8 cellular contexts compared by ENCODE assay signal in genomic region chr6:149234051-149234962, GRCh38.
DNase-seq lines count a peak whose midpoint lies in the region; ATAC-seq and TF ChIP-seq lines count a peak whose summit lies in the region.

No MANE protein-coding gene starts in this region.

- CTCF ChIA-PET in Calu3 (lab: Charles Lee) = interaction anchor here (0.7 kb wide), 2 partner anchors 33 to 51 kb away, joined by 3 to 4 read pairs; no protein-coding TSS in a partner anchor

- DNase-seq in Calu3 (no peak), RWPE2 (ENCODE audit: low spot score) (no peak), testis (no peak), mucosa of gallbladder (ENCODE audit: low spot score) (no peak), amniotic stem cell (lab: John Stamatoyannopoulos, UW) (no peak), iPS-NIHi11 (ENCODE audit: low spot score) (no peak)
- DNase-seq in naive thymus-derived CD8-positive, alpha-beta T cell = peak in 6 of 10 donors; percentile 3 to 54 (median 22)

- peaks cover 14% of the 10 kb centered on the region for H3K36me3 Mint-ChIP-seq in Calu3 (ENCODE audit: insufficient read depth, unreplicated experiment)
- H3K36me3 Mint-ChIP-seq in activated naive CD4-positive, alpha-beta T cell treated with anti-CD3 and anti-CD28 coated beads, Interleukin-2, amount 50 U/mL, for 24 hours = peaks cover 6% of the 10 kb centered on the region
- H3K36me3 Mint-ChIP-seq in naive thymus-derived CD8-positive, alpha-beta T cell = peaks cover 0 to 14% (median 13%) of the 10 kb centered on the region in 3 donors

- peaks cover 28% of the 10 kb centered on the region for H3K4me1 ChIP-seq in RWPE2 (ENCODE audit: insufficient read depth, poor library complexity, severe bottlenecking)
- no peaks in the 10 kb centered on the region for H3K4me1 ChIP-seq in testis

- H3K4me1 Mint-ChIP-seq in Calu3 (ENCODE audit: low read depth, unreplicated experiment) = peaks cover 34% of the 10 kb centered on the region
- peaks cover 65% of the 10 kb centered on the region for H3K4me1 Mint-ChIP-seq in activated naive CD4-positive, alpha-beta T cell treated with anti-CD3 and anti-CD28 coated beads, Interleukin-2, amount 50 U/mL, for 24 hours
- H3K4me1 Mint-ChIP-seq in naive thymus-derived CD8-positive, alpha-beta T cell = peaks cover 33 to 65% (median 51%) of the 10 kb centered on the region in 4 donors

- WGBS in testis, 2 donors = 83 to 88% methylated on average over 7 of the region's 7 CpGs

- H3K27ac ChIP-seq in RWPE2 (ENCODE audit: poor library complexity, severe bottlenecking) = peak overlapping the region; percentile 94
- H3K27ac ChIP-seq in testis = no peak overlapping the region

- H3K4me3 Mint-ChIP-seq in Calu3 (ENCODE audit: low read depth, unreplicated experiment) = peak overlapping the region; percentile 34
- peak overlapping the region; percentile 86 for H3K4me3 Mint-ChIP-seq in activated naive CD4-positive, alpha-beta T cell treated with anti-CD3 and anti-CD28 coated beads, Interleukin-2, amount 50 U/mL, for 24 hours
- peak overlapping the region; percentile 52 to 87 (median 73) for H3K4me3 Mint-ChIP-seq in naive thymus-derived CD8-positive, alpha-beta T cell

- H3K27me3 ChIP-seq in RWPE2 (ENCODE audit: insufficient read depth, poor library complexity, severe bottlenecking) (no peaks in the 10 kb centered on the region), testis (no peaks in the 10 kb centered on the region)

- H3K36me3 ChIP-seq in RWPE2 (ENCODE audit: low read depth) (no peaks in the 10 kb centered on the region), testis (ENCODE audit: low read depth, missing control alignments) (no peaks in the 10 kb centered on the region)

- intact Hi-C loops in Calu3 (cut with micrococcal nuclease; ENCODE audit: unreplicated experiment) = loop anchor here (5.0 kb wide), 1 partner anchor 83 kb away; the partner anchor contains the start of gene TAB2
- intact Hi-C loops in testis (cut with DNase I; ENCODE audit: low total_unique reads) = no loop called here

- H3K9me3 ChIP-seq in RWPE2 (ENCODE audit: severe bottlenecking) (no peaks in the 10 kb centered on the region), testis (no peaks in the 10 kb centered on the region)

- TF ChIP-seq CTCF in Calu3 (IDR thresholded peaks at IDR 0.05; ENCODE audit: unreplicated experiment) (no peak), RWPE2 (IDR thresholded peaks at IDR 0.05; ENCODE audit: poor library complexity, severe bottlenecking) (no peak), testis (IDR thresholded peaks at IDR 0.05) (no peak)

- peak; percentile 49 for ATAC-seq in RWPE2 (ENCODE audit: low read depth)
- ATAC-seq in naive thymus-derived CD8-positive, alpha-beta T cell = peak; percentile 65 to 74

- peak overlapping the region; percentile 98 for H3K27ac Mint-ChIP-seq in Calu3 (ENCODE audit: unreplicated experiment)
- H3K27ac Mint-ChIP-seq in activated naive CD4-positive, alpha-beta T cell treated with anti-CD3 and anti-CD28 coated beads, Interleukin-2, amount 50 U/mL, for 24 hours = peak overlapping the region; percentile 97
- H3K27ac Mint-ChIP-seq in naive thymus-derived CD8-positive, alpha-beta T cell = peak overlapping the region; percentile 89 to 99 (median 94)

- no peak overlapping the region for H3K4me3 ChIP-seq in RWPE2 (ENCODE audit: severe bottlenecking)
- H3K4me3 ChIP-seq in testis = no peak overlapping the region

- H3K9me3 Mint-ChIP-seq in Calu3 (ENCODE audit: low read depth, unreplicated experiment) = peaks cover 9% of the 10 kb centered on the region
- H3K9me3 Mint-ChIP-seq in activated naive CD4-positive, alpha-beta T cell treated with anti-CD3 and anti-CD28 coated beads, Interleukin-2, amount 50 U/mL, for 24 hours = peaks cover 14% of the 10 kb centered on the region
- H3K9me3 Mint-ChIP-seq in naive thymus-derived CD8-positive, alpha-beta T cell = peaks cover 0 to 23% (median 8%) of the 10 kb centered on the region in 9 donors

- POLR2A ChIA-PET in naive thymus-derived CD8-positive, alpha-beta T cell (lab: Charles Lee) = interaction anchor here (0.7 to 1.8 kb wide), 4 partner anchors 16 to 83 kb away, joined by 3 to 4 read pairs (median 4); no protein-coding TSS in a partner anchor

- no peaks in the 10 kb centered on the region for H3K27me3 Mint-ChIP-seq in Calu3 (ENCODE audit: unreplicated experiment)
- H3K27me3 Mint-ChIP-seq in activated naive CD4-positive, alpha-beta T cell treated with anti-CD3 and anti-CD28 coated beads, Interleukin-2, amount 50 U/mL, for 24 hours = no peaks in the 10 kb centered on the region
- H3K27me3 Mint-ChIP-seq in naive thymus-derived CD8-positive, alpha-beta T cell = no peaks in the 10 kb centered on the region

- BruUV-seq in Calu3 (replicated peaks; lab: Mats Ljungman, UMichigan) = TSS peak; percentile 74

- no peak for TF ChIP-seq POLR2A in testis (IDR thresholded peaks at IDR 0.05)

Comparison
In these comparisons a context has a peak if more than half of its experiments do, and no peak if none do; other contexts are left out.
1. DNase-seq: peak in naive thymus-derived CD8-positive, alpha-beta T cell (6 of 10); none in Calu3 (single experiment), RWPE2 (single experiment), testis (single experiment), mucosa of gallbladder (single experiment), amniotic stem cell (single experiment) and iPS-NIHi11 (single experiment).
2. H3K4me3 Mint-ChIP-seq: peak in every context shown above with its lines; median percentile 86 in activated naive CD4-positive, alpha-beta T cell treated with anti-CD3 and anti-CD28 coated beads, Interleukin-2, amount 50 U/mL, for 24 hours; 73 in naive thymus-derived CD8-positive, alpha-beta T cell; 34 in Calu3.
3. Peak in every context shown above with its lines, with median percentiles within 50 percentile points of each other: H3K27ac Mint-ChIP-seq.